ENCODE assay signal across 31 cellular contexts in genomic region chr5:77871016-77871415, GRCh38.
DNase-seq lines count a peak whose midpoint lies in the region; ATAC-seq, FAIRE-seq and TF ChIP-seq lines count a peak whose summit lies in the region.
"Had no signal": no experiment of that assay in that cellular context is flagged by ENCODE, and none has a peak within 500 bp of the region (broad histone marks: within the 10 kb centered on the region; RNA-seq: fewer than 3 reads in every experiment).

No MANE protein-coding gene starts in this region.

- H3K4me3 ChIP-seq in thyroid gland (replicated peaks in 1 of 3) (no peak overlapping the region), esophagus muscularis mucosa (no peak overlapping the region)
- H3K4me3 ChIP-seq: A549; BLaER1; BLaER1 treated with 17β-estradiol and CSF1 and Interleukin-3, amounts not matched to agents 10 nM and 100 nM had no signal

- H3K27ac ChIP-seq in thyroid gland = no peak overlapping the region
- H3K27ac ChIP-seq in esophagus muscularis mucosa (replicated peaks in 1 of 4) = no peak overlapping the region
- H3K27ac ChIP-seq: 22Rv1; A549; BLaER1; BLaER1 treated with 17β-estradiol and CSF1 and Interleukin-3, amounts not matched to agents 10 nM and 100 nM; C4-2B had no signal

- H3K9me3 ChIP-seq in thyroid gland = no peaks in the 10 kb centered on the region
- H3K9me3 ChIP-seq in esophagus muscularis mucosa = no peaks in the 10 kb centered on the region
- H3K9me3 ChIP-seq: A549; BE2C; BLaER1; BLaER1 treated with 17β-estradiol and CSF1 and Interleukin-3, amounts not matched to agents 10 nM and 100 nM; Caco-2 had no signal

- 47 to 49% methylated on average over 6 of the region's 6 CpGs for WGBS in thyroid gland, 2 donors
- 95% methylated on average over 6 of the region's 6 CpGs for WGBS in esophagus muscularis mucosa

- no peak for ATAC-seq in HG02938 (IDR thresholded peaks at IDR 0.05; ENCODE audit: unreplicated experiment)
- ATAC-seq: A549; CD8-positive, alpha-beta T cell had no signal

- no peaks in the 10 kb centered on the region for H3K27me3 ChIP-seq in thyroid gland
- no peaks in the 10 kb centered on the region for H3K27me3 ChIP-seq in esophagus muscularis mucosa
- H3K27me3 ChIP-seq: BE2C; BLaER1; BLaER1 treated with 17β-estradiol and CSF1 and Interleukin-3, amounts not matched to agents 10 nM and 100 nM had no signal

- H3K4me1 ChIP-seq in thyroid gland (peaks cover 4 to 5% of the 10 kb centered on the region in 2 donors), esophagus muscularis mucosa (no peaks in the 10 kb centered on the region)
- H3K4me1 ChIP-seq: BE2C, Caco-2 had no signal

- TF ChIP-seq EP300 in esophagus muscularis mucosa (IDR thresholded peaks at IDR 0.05) = no peak

- no peaks in the 10 kb centered on the region for H3K36me3 ChIP-seq in thyroid gland
- no peaks in the 10 kb centered on the region for H3K36me3 ChIP-seq in esophagus muscularis mucosa
- H3K36me3 ChIP-seq: BE2C; BLaER1; BLaER1 treated with 17β-estradiol and CSF1 and Interleukin-3, amounts not matched to agents 10 nM and 100 nM had no signal

- TF ChIP-seq CTCF in thyroid gland (IDR thresholded peaks at IDR 0.05) (no peak), esophagus muscularis mucosa (IDR thresholded peaks at IDR 0.05) (no peak)

- FAIRE-seq in endometrium (lab: Jason Lieb, UNC) = peak; percentile 87
- FAIRE-seq: A204.1, A549, D721Med had no signal

- TF ChIP-seq POLR2A in thyroid gland (IDR thresholded peaks at IDR 0.05) = no peak
- TF ChIP-seq POLR2A in esophagus muscularis mucosa (IDR thresholded peaks at IDR 0.05; ENCODE audit: low read depth) = no peak

- DNase-seq in thyroid gland = peak; percentile 50 to 62
- no peak for DNase-seq in esophagus muscularis mucosa (ENCODE audit: extremely low spot score)
- DNase-seq: 8988T; ACHN; AML-193; BE2C; C1 segment of cervical spinal cord; Caco-2; Calu3; CD4-positive, alpha-beta memory T cell; CD4-positive, alpha-beta T cell; CD4-positive, CD25-positive, alpha-beta regulatory T cell; CD8-positive, alpha-beta memory T cell; CD8-positive, alpha-beta T cell; COR-L47; DMS 273 treated with DMSO at 0.1 percent for 48 hours; DMS153; DMS53; DMS79; DMS79 treated with DMSO at 0.1 percent for 48 hours; DND-41; EL had no signal

- intact Hi-C loops in thyroid gland (cut with DNase I) = no loop called here
- intact Hi-C loops in esophagus muscularis mucosa (cut with DNase I) = no loop called here
